In the genomic region with DNA sequence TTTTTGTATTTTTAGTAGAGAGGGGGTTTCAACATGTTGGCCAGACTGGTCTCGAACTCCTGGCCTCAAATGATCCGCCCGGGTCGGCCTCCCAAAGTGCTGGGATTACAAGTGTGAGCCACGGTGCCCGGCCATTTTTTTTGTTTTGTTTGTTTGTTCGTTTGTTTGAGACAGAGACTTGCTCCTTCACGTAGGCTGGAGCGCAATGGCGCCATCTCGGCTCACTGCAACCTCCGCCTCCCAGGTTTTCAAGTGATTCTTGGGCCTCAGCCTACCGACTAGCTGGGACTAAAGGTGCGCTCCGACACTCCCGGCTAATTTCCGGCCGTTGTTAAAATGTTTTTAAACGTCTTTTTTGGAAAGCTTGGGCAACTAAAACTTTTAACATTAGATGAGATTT, we compare ENCODE assay signal across 22 cellular contexts. TPM values are rescaled to one million over a fixed set of nuclear protein-coding genes. Genes with fewer than 3 reads are reported as not detected.
DNase-seq lines count a peak whose midpoint lies in the region; ATAC-seq, FAIRE-seq and TF ChIP-seq lines count a peak whose summit lies in the region.
"Had no signal": no experiment of that assay in that cellular context is flagged by ENCODE, and none has a peak within 500 bp of the region (broad histone marks: within the 10 kb centered on the region; RNA-seq: fewer than 3 reads in every experiment).

No MANE protein-coding gene starts in this region.

- BruUV-seq in Panc1 (replicated peaks; lab: Mats Ljungman, UMichigan), result no TSS peak

- in situ Hi-C loops in Panc1 (cut with HindIII; ENCODE audit: low pct_unique_long_range_greater_than_20kb, low sequenced_read_pairs), result no loop called here

- H2AK5ac ChIP-seq in H1 (ENCODE audit: low read depth, low read length), result no peak overlapping the region

- TF ChIP-seq EP300 in H1 (IDR thresholded peaks at IDR 0.05; ENCODE audit: borderline replicate concordance in 1 of 2, low read depth in 2 of 2, low read length in 2 of 2), result no peak

- POLR2A ChIA-PET in Panc1 (lab: Charles Lee), result no interaction called here
- POLR2A ChIA-PET in H1 (lab: Charles Lee; ENCODE audit: partially characterized antibody), result no interaction called here
- POLR2A ChIA-PET in CD4-positive, alpha-beta memory T cell (lab: Charles Lee; ENCODE audit: partially characterized antibody), result no interaction called here

- DNase-seq in GM23338 (ENCODE audit: low spot score) (peak; percentile 70), Panc1 (ENCODE audit: low read depth, low spot score) (no peak), H1 (ENCODE audit: low read depth in 1 of 2, low spot score in 2 of 2) (peak; percentile 21 to 49), iPS DF 6.9 (ENCODE audit: low read depth, low spot score) (peak; percentile 11), NCI-H2171 treated with DMSO at 0.1 percent for 48 hours (lab: John Stamatoyannopoulos, UW) (no peak), dermis blood vessel endothelial cell (no peak)
- DNase-seq in CD4-positive, alpha-beta memory T cell, result no peak
- DNase-seq: 8988T; Calu3; CD8-positive, alpha-beta T cell; DMS79 treated with DMSO at 0.1 percent for 48 hours; GOT3; KG1 had no signal

- H4K5ac ChIP-seq in H1 (ENCODE audit: insufficient read length, low read depth, low read length), result no peak overlapping the region

- H4K91ac ChIP-seq in H1 (replicated peaks; ENCODE audit: insufficient read length, low read length), result no peak overlapping the region

- H3K27me3 ChIP-seq in GM23338 (ENCODE audit: insufficient read depth) (no peaks in the 10 kb centered on the region), Panc1 (ENCODE audit: control insufficient read depth, insufficient read depth, low read length) (no peaks in the 10 kb centered on the region), H1 (replicated peaks in 1 of 4; ENCODE audit: control insufficient read depth in 3 of 4, extremely low read depth in 1 of 4, insufficient read depth in 3 of 4, low read length in 3 of 4) (no peaks in the 10 kb centered on the region), iPS DF 6.9 (ENCODE audit: control insufficient read depth, insufficient read depth, low read length) (no peaks in the 10 kb centered on the region)
- H3K27me3 ChIP-seq in CD4-positive, alpha-beta memory T cell (ENCODE audit: insufficient read depth, low read length), result no peaks in the 10 kb centered on the region
- H3K27me3 ChIP-seq: BLaER1 had no signal

- peak; percentile 36 to 56; a peak in 3 of 4 replicates for TF ChIP-seq CTCF in GM23338 (conservative IDR thresholded peaks at IDR 0.05; ENCODE audit: low read depth in 2 of 2)
- TF ChIP-seq CTCF in Panc1 (IDR thresholded peaks at IDR 0.05), result no peak
- peak in 2 of 3 experiments; percentile 16 to 30; a peak in 2 of 4 replicates for TF ChIP-seq CTCF in H1 (IDR thresholded peaks at IDR 0.05; ENCODE audit: control extremely low read depth in 1 of 3, insufficient read depth in 1 of 3, low read depth in 1 of 3, low read length in 3 of 3)

- H3K4ac ChIP-seq in H1 (replicated peaks; ENCODE audit: insufficient read length, low read depth, low read length), result no peak overlapping the region

- no peak overlapping the region for H3K4me3 ChIP-seq in GM23338
- H3K4me3 ChIP-seq in Panc1 (ENCODE audit: low read depth in 2 of 2, low read length in 2 of 2), result no peak overlapping the region
- no peak overlapping the region for H3K4me3 ChIP-seq in H1 (ENCODE audit: extremely low read depth in 1 of 4, insufficient read depth in 2 of 4, low read depth in 3 of 4, low read length in 4 of 4)
- H3K4me3 ChIP-seq in iPS DF 6.9 (ENCODE audit: low read length), result no peak overlapping the region
- H3K4me3 ChIP-seq in CD4-positive, alpha-beta memory T cell (ENCODE audit: low read length in 2 of 2), result no peak overlapping the region
- H3K4me3 ChIP-seq: BLaER1, GM12878, HAP-1 had no signal

- no peak overlapping the region for H2BK20ac ChIP-seq in H1 (ENCODE audit: low read length)

- H3K4me1 ChIP-seq in GM23338 (ENCODE audit: insufficient read depth) (no peaks in the 10 kb centered on the region), Panc1 (ENCODE audit: control insufficient read depth, insufficient read depth, low read length) (peaks cover 4% of the 10 kb centered on the region), H1 (replicated peaks in 1 of 4; ENCODE audit: control insufficient read depth in 3 of 4, insufficient read depth in 4 of 4, low read length in 3 of 4) (no peaks in the 10 kb centered on the region), iPS DF 6.9 (ENCODE audit: control insufficient read depth, insufficient read depth, low read length) (no peaks in the 10 kb centered on the region)
- no peaks in the 10 kb centered on the region for H3K4me1 ChIP-seq in CD4-positive, alpha-beta memory T cell (ENCODE audit: insufficient read depth, low read length)
- H3K4me1 ChIP-seq: BLaER1, HAP-1 had no signal

- peak; percentile 56 for ATAC-seq in GM23338
- no peak for ATAC-seq in Panc1
- no peak for ATAC-seq in GM18867 (IDR thresholded peaks at IDR 0.05; ENCODE audit: unreplicated experiment)
- ATAC-seq: CD8-positive, alpha-beta T cell; GM12878 had no signal

- intact Hi-C loops in Panc1 (cut with micrococcal nuclease; ENCODE audit: unreplicated experiment), result no loop called here
- intact Hi-C loops in CD4-positive, alpha-beta memory T cell (cut with micrococcal nuclease), result no loop called here

- H4K20me1 ChIP-seq in GM23338 (replicated peaks; ENCODE audit: insufficient read depth) (no peaks in the 10 kb centered on the region; the same call in 1 of the 2 replicates), H1 (replicated peaks in 1 of 2; ENCODE audit: control insufficient read depth in 1 of 2, insufficient read depth in 2 of 2, low read length in 2 of 2) (no peaks in the 10 kb centered on the region)
- H4K20me1 ChIP-seq: BLaER1 had no signal

- H3K9me3 Mint-ChIP-seq in GM23338, result peaks cover 9% of the 10 kb centered on the region; the same call in 2 of the 3 replicates
- peaks cover 0 to 5% (median 4%) of the 10 kb centered on the region in 8 donors for H3K9me3 Mint-ChIP-seq in CD4-positive, alpha-beta memory T cell

- H3K79me2 ChIP-seq in GM23338 (replicated peaks; ENCODE audit: insufficient read depth) (no peaks in the 10 kb centered on the region), H1 (ENCODE audit: control insufficient read depth in 1 of 2, insufficient read depth in 2 of 2, low read length in 2 of 2) (no peaks in the 10 kb centered on the region)

- H3K36me3 ChIP-seq in GM23338 (ENCODE audit: insufficient read depth) (no peaks in the 10 kb centered on the region), Panc1 (ENCODE audit: control insufficient read depth, insufficient read depth, low read length) (no peaks in the 10 kb centered on the region), H1 (ENCODE audit: control insufficient read depth in 2 of 4, insufficient read depth in 4 of 4, low read length in 3 of 4) (no peaks in the 10 kb centered on the region), iPS DF 6.9 (ENCODE audit: control insufficient read depth, insufficient read depth, low read length) (no peaks in the 10 kb centered on the region)
- H3K36me3 ChIP-seq in CD4-positive, alpha-beta memory T cell (ENCODE audit: insufficient read depth, low read length), result no peaks in the 10 kb centered on the region
- H3K36me3 ChIP-seq: BLaER1, HAP-1 had no signal

- 0 out of 2 replicates have a peak overlapping the region, but pooled peaks have one; percentile 29 for H3K27ac ChIP-seq in GM23338 (ENCODE audit: low read depth)
- peak overlapping the region; percentile 17; the same call in 1 of the 2 replicates for H3K27ac ChIP-seq in Panc1 (ENCODE audit: low read length)
- H3K27ac ChIP-seq in H1 (ENCODE audit: low read depth, low read length), result no peak overlapping the region
- H3K27ac ChIP-seq in iPS DF 6.9 (ENCODE audit: low read length), result no peak overlapping the region
- H3K27ac ChIP-seq in CD4-positive, alpha-beta memory T cell (ENCODE audit: low read depth, low read length), result no peak overlapping the region
- H3K27ac ChIP-seq: BLaER1, HL-60 had no signal

- H3K9me2 ChIP-seq in GM23338 (ENCODE audit: insufficient read depth), result no peaks in the 10 kb centered on the region

- CTCF ChIA-PET in Panc1 (lab: Charles Lee) (no interaction called here), H1 (lab: Charles Lee; ENCODE audit: partially characterized antibody) (interaction anchor here (0.8 to 1.6 kb wide), 6 partner anchors 10 to 334 kb away, joined by 3 to 6 read pairs (median 4); no protein-coding TSS in a partner anchor)
- CTCF ChIA-PET in CD4-positive, alpha-beta memory T cell (lab: Charles Lee; ENCODE audit: partially characterized antibody), result no interaction called here

- H3K9me3 ChIP-seq in Panc1 (ENCODE audit: control insufficient read depth, insufficient read depth, low read depth, low read length), result peaks cover 3% of the 10 kb centered on the region; the same call in 1 of the 2 replicates
- no peaks in the 10 kb centered on the region for H3K9me3 ChIP-seq in H1 (ENCODE audit: insufficient read depth in 2 of 2, low read depth in 1 of 2, low read length in 1 of 2)
- H3K9me3 ChIP-seq in iPS DF 6.9 (ENCODE audit: control insufficient read depth, insufficient read depth, low read length), result no peaks in the 10 kb centered on the region
- no peaks in the 10 kb centered on the region for H3K9me3 ChIP-seq in CD4-positive, alpha-beta memory T cell (ENCODE audit: control insufficient read depth in 1 of 2, low read length in 2 of 2)
- H3K9me3 ChIP-seq: HAP-1 had no signal

- H2BK12ac ChIP-seq in H1 (ENCODE audit: low read depth, low read length), result no peak overlapping the region

- no peak overlapping the region for H3K4me3 Mint-ChIP-seq in GM23338
- no peak overlapping the region for H3K4me3 Mint-ChIP-seq in CD4-positive, alpha-beta memory T cell
- H3K4me3 Mint-ChIP-seq: CD14-positive monocyte; CD8-positive, alpha-beta T cell had no signal

- H3K27ac Mint-ChIP-seq in GM23338, result no peak overlapping the region
- no peak overlapping the region for H3K27ac Mint-ChIP-seq in CD4-positive, alpha-beta memory T cell
- H3K27ac Mint-ChIP-seq: CD14-positive monocyte; CD8-positive, alpha-beta T cell had no signal

- no peak overlapping the region for H2BK5ac ChIP-seq in H1 (ENCODE audit: low read depth, low read length)

- TF ChIP-seq POLR2A in H1 (IDR thresholded peaks at IDR 0.05; ENCODE audit: control extremely low read depth in 1 of 2, low read depth in 2 of 2, low read length in 2 of 2), result no peak

- H4K8ac ChIP-seq in H1 (ENCODE audit: extremely low read depth, insufficient read depth, low read length), result no peak overlapping the region

- H2BK120ac ChIP-seq in H1 (replicated peaks; ENCODE audit: low read depth, low read length), result no peak overlapping the region

- no peak overlapping the region for H3K56ac ChIP-seq in H1 (replicated peaks; ENCODE audit: insufficient read length, low read depth, low read length)

- no peak overlapping the region for H3K9ac ChIP-seq in H1 (replicated peaks in 1 of 4; ENCODE audit: extremely low read depth in 1 of 4, low read depth in 3 of 4, low read length in 3 of 4)
- H3K9ac ChIP-seq: BLaER1 had no signal

- FAIRE-seq in H1 (lab: Jason Lieb, UNC), result no peak
- FAIRE-seq: GM12878 had no signal

- H3K4me1 Mint-ChIP-seq in GM23338, result no peaks in the 10 kb centered on the region
- H3K4me1 Mint-ChIP-seq in CD4-positive, alpha-beta memory T cell, result no peaks in the 10 kb centered on the region
- H3K4me1 Mint-ChIP-seq: CD14-positive monocyte had no signal

- no peaks in the 10 kb centered on the region for H3K79me1 ChIP-seq in H1 (ENCODE audit: low read depth, low read length)

- no peaks in the 10 kb centered on the region for H3K27me3 Mint-ChIP-seq in GM23338 (ENCODE audit: insufficient read depth, low read depth, poor library complexity)
- no peaks in the 10 kb centered on the region for H3K27me3 Mint-ChIP-seq in CD4-positive, alpha-beta memory T cell

- H3F3A ChIP-seq in GM23338 (replicated peaks; ENCODE audit: low read depth), result no peaks in the 10 kb centered on the region

- H3K18ac ChIP-seq in H1 (ENCODE audit: extremely low read depth, low read length), result no peak overlapping the region

- TF ChIP-seq RAD21 in H1 (IDR thresholded peaks at IDR 0.05 in 1 of 2, conservative IDR thresholded peaks at IDR 0.05 in 1 of 2; ENCODE audit: low read depth in 2 of 2, low read length in 2 of 2), result peak; percentile 7 to 12; a peak in 2 of 4 replicates

- no peak overlapping the region for H3K14ac ChIP-seq in H1 (ENCODE audit: insufficient read length)

- no peak overlapping the region for H3K23ac ChIP-seq in H1 (ENCODE audit: insufficient read length)

- H3K36me3 Mint-ChIP-seq in GM23338 (ENCODE audit: low read depth), result 0 out of 3 replicates have a peak, but pooled peaks cover 3% of the 10 kb centered on the region
- H3K36me3 Mint-ChIP-seq in CD4-positive, alpha-beta memory T cell, result peaks cover 0 to 5% of the 10 kb centered on the region in 2 donors
- H3K36me3 Mint-ChIP-seq: CD14-positive monocyte; CD8-positive, alpha-beta T cell had no signal

- no peaks in the 10 kb centered on the region; the same call in 1 of the 2 replicates for H3K23me2 ChIP-seq in H1 (ENCODE audit: low read depth, low read length)

- 90% methylated on average over 19 of the region's 19 CpGs; no CpG with 5 or more reads in 1 of the 2 experiments for WGBS in H1 (ENCODE audit: extremely low coverage in 1 of 2, insufficient coverage in 1 of 2, insufficient read length in 1 of 2, insufficient replicate concordance in 2 of 2, low coverage in 1 of 2, low lambda C conversion rate in 2 of 2, missing lambda C conversion rate in 1 of 2), 2 experiments
- no CpG with 5 or more reads among the region's 19 CpGs for WGBS in iPS DF 6.9 (ENCODE audit: insufficient coverage, insufficient read length)

- no peak overlapping the region for H2BK15ac ChIP-seq in H1 (ENCODE audit: low read length)

- no peak overlapping the region for H3K4me2 ChIP-seq in GM23338
- no peak overlapping the region for H3K4me2 ChIP-seq in H1 (ENCODE audit: insufficient read depth in 1 of 2, low read depth in 2 of 2, low read length in 2 of 2)
- H3K4me2 ChIP-seq: BLaER1 had no signal

- H2AFZ ChIP-seq in GM23338 (no peak overlapping the region; the same call in 1 of the 2 replicates), H1 (ENCODE audit: low read length) (no peak overlapping the region)

RNA-seq across cellular contexts. Expression of a gene that starts 54.0 kb away (rescaled TPM):
- total RNA-seq in GM23338 (2014; rRNA removed; shearing (Covaris generic)), result not detected in 2 replicates
- polyA plus RNA-seq in GM23338 (2016; fragmentation: Nextera tagmentation; extraction: Ambion mirVana) (0.21 and 0.39 TPM in 2 replicates), H1 (2011; rRNA removed) (not detected in 2 replicates)
- total RNA-seq in Panc1 (2021; ENCODE audit: unreplicated experiment) (0.10 TPM), dermis blood vessel endothelial cell (not detected in 2 replicates)
- not detected for polyA plus RNA-seq in Panc1 (2012; ENCODE audit: insufficient read length)
- not detected in 2 replicates for total RNA-seq in H1 (2021; fragmentation: NEBNext Ultra II Directional; extraction: Animal tissue kit (Norgen Biotek cat#: 25700))
- not detected for polyA plus RNA-seq in H1 (2011; cell fraction: cytosol; rRNA removed)
- polyA plus RNA-seq in H1 (2011; cell fraction: nucleus; rRNA removed), result not detected
- not detected in 4 replicates for polyA plus RNA-seq in H1 (2012, experiment 1 of 2)
- not detected for polyA plus RNA-seq in H1 (2012, experiment 2 of 2)
- polyA plus RNA-seq in H1 (2013, experiment 1 of 2), result not detected
- polyA plus RNA-seq in H1 (2013, experiment 2 of 2), result not detected
- polyA minus RNA-seq in H1 (2011; rRNA and poly(A)+ RNA removed), result not detected in 2 replicates
- polyA minus RNA-seq in H1 (2011; cell fraction: cytosol; rRNA and poly(A)+ RNA removed), result not detected
- not detected for polyA minus RNA-seq in H1 (2011; cell fraction: nucleus; rRNA and poly(A)+ RNA removed)
- total RNA-seq in CD4-positive, alpha-beta memory T cell, result not detected
- polyA plus RNA-seq in CD4-positive, alpha-beta memory T cell, result under 1 TPM in 1 of 2 donors, not detected in 1; 0.13 TPM
- total RNA-seq: A673; Calu3; CD8-positive, alpha-beta T cell; G401; HT1080 had no signal
- polyA plus RNA-seq: CD14-positive monocyte had no signal

Comparison
In these comparisons a context has a peak if more than half of its experiments do, and no peak if none do; other contexts are left out.
1. DNase-seq: peak in GM23338 (single experiment), H1 (2 of 2) and iPS DF 6.9 (single experiment); none in Panc1 (single experiment), NCI-H2171 treated with DMSO at 0.1 percent for 48 hours (single experiment), dermis blood vessel endothelial cell (single experiment) and CD4-positive, alpha-beta memory T cell (0 of 5).
2. H3K27ac ChIP-seq: peak in GM23338 (single experiment) and Panc1 (single experiment); none in H1 (single experiment), iPS DF 6.9 (single experiment) and CD4-positive, alpha-beta memory T cell (single experiment).